Comparison of ENCODE assay signal across 1 cellular context in genomic region chr5:143433680-143434079, GRCh38.
TF ChIP-seq lines count a peak whose summit lies in the region.

No MANE protein-coding gene starts in this region.

TF ChIP-seq in GM23338, 12 proteins besides CTCF, POLR2A, EP300 and RAD21 (continued from another document):
- no peak for TF ChIP-seq ZNF462 (CRISPR knock-in tag; IDR thresholded peaks at IDR 0.05)
- no peak for TF ChIP-seq ZNF331 (CRISPR knock-in tag; IDR thresholded peaks at IDR 0.05; ENCODE audit: low read depth)
- no peak for TF ChIP-seq POLR2AphosphoS5 (IDR thresholded peaks at IDR 0.05; ENCODE audit: low read depth)
- no peak for TF ChIP-seq EZH2 (IDR thresholded peaks at IDR 0.05; ENCODE audit: low read depth, unreplicated experiment)
- no peak for TF ChIP-seq NANOG (IDR thresholded peaks at IDR 0.05; ENCODE audit: borderline replicate concordance)
